Comparison of ENCODE assay signal across 1 cellular context in genomic region chr16:70804153-70804728, GRCh38.
TF ChIP-seq lines count a peak whose summit lies in the region.

No MANE protein-coding gene starts in this region.

TF ChIP-seq in A549, 52 proteins besides CTCF, POLR2A, EP300 and RAD21 (continued from another document):
- TF ChIP-seq ATOH8 (CRISPR knock-in tag; IDR thresholded peaks at IDR 0.05; ENCODE audit: low read depth) (no peak), KDM1A (IDR thresholded peaks at IDR 0.05; ENCODE audit: low read depth) (no peak), HEYL (CRISPR knock-in tag; IDR thresholded peaks at IDR 0.05) (no peak), ESRRA (IDR thresholded peaks at IDR 0.05; ENCODE audit: borderline replicate concordance, low read length) (no peak), HOXA7 (CRISPR knock-in tag; IDR thresholded peaks at IDR 0.05) (no peak), FOSL2 (IDR thresholded peaks at IDR 0.05) (peak; percentile 35; the same call in 1 of the 2 replicates), FOSL2 (CRISPR knock-in tag; IDR thresholded peaks at IDR 0.05) (peak; percentile 52), E2F6 (IDR thresholded peaks at IDR 0.05; ENCODE audit: borderline replicate concordance, low read depth) (no peak), HES2 (IDR thresholded peaks at IDR 0.05) (0 out of 2 replicates have a peak, but pooled peaks have one; percentile 33), TP53 (CRISPR knock-in tag; IDR thresholded peaks at IDR 0.05) (no peak), POLR2AphosphoS2 (conservative IDR thresholded peaks at IDR 0.05; ENCODE audit: low read length) (no peak), JUNB (IDR thresholded peaks at IDR 0.05) (peak; percentile 28; the same call in 1 of the 2 replicates), USF2 (IDR thresholded peaks at IDR 0.05) (no peak), HOXB5 (CRISPR knock-in tag; IDR thresholded peaks at IDR 0.05) (no peak), NR3C1 (IDR thresholded peaks at IDR 0.05) (no peak), ZFP36 (IDR thresholded peaks at IDR 0.05; ENCODE audit: borderline replicate concordance, partially characterized antibody) (no peak)
